In genomic region chr1:167820684-167821355, GRCh38 we compare ENCODE assay signal across 1 cellular context.
TF ChIP-seq lines count a peak whose summit lies in the region.

No MANE protein-coding gene starts in this region.

TF ChIP-seq in K562, 482 proteins besides CTCF, POLR2A, EP300 and RAD21 (continued from another document and continues in another):
- no peak; the same call in 1 of the 2 replicates for TF ChIP-seq CREB3L1 (IDR thresholded peaks at IDR 0.05; ENCODE audit: borderline replicate concordance, low read depth)
- 0 out of 2 replicates have a peak, but pooled peaks have one; percentile 30 for TF ChIP-seq JUND (IDR thresholded peaks at IDR 0.05; ENCODE audit: borderline replicate concordance, low read depth, low read length)
- TF ChIP-seq JUND (tag; IDR thresholded peaks at IDR 0.05; ENCODE audit: borderline replicate concordance, low read depth, low read length): no peak; the same call in 2 of the 3 replicates
- TF ChIP-seq CHD7 (IDR thresholded peaks at IDR 0.05; ENCODE audit: low read depth, low read length): no peak
- no peak for TF ChIP-seq POLR3A (IDR thresholded peaks at IDR 0.05; ENCODE audit: borderline replicate concordance, extremely low read depth, insufficient read depth, insufficient read length)
- no peak for TF ChIP-seq THAP12 (CRISPR knock-in tag; IDR thresholded peaks at IDR 0.05)
- TF ChIP-seq CGGBP1 (CRISPR knock-in tag; IDR thresholded peaks at IDR 0.05): no peak
- peak in 1 of 2 experiments; percentile 55; a peak in 1 of 4 replicates for TF ChIP-seq NONO (IDR thresholded peaks at IDR 0.05; ENCODE audit: low read depth in 2 of 2, low read length in 1 of 2)
- peak; percentile 15; the same call in 1 of the 2 replicates for TF ChIP-seq GTF2A2 (tag; IDR thresholded peaks at IDR 0.05)
- TF ChIP-seq KDM1A (IDR thresholded peaks at IDR 0.05): no peak
- no peak for TF ChIP-seq ZNF280B (CRISPR knock-in tag; IDR thresholded peaks at IDR 0.05)
- TF ChIP-seq HEY1 (CRISPR knock-in tag; IDR thresholded peaks at IDR 0.05; ENCODE audit: borderline replicate concordance): no peak
- TF ChIP-seq SMC3 (conservative IDR thresholded peaks at IDR 0.05; ENCODE audit: insufficient read depth, low read depth, low read length): no peak
- TF ChIP-seq RNF219 (CRISPR knock-in tag; IDR thresholded peaks at IDR 0.05): no peak
- no peak for TF ChIP-seq CHCHD3 (CRISPR knock-in tag; IDR thresholded peaks at IDR 0.05)
- TF ChIP-seq POLR2H (tag; IDR thresholded peaks at IDR 0.05; ENCODE audit: low read depth): no peak
- TF ChIP-seq CBX1 (IDR thresholded peaks at IDR 0.05; ENCODE audit: low read depth): no peak
- TF ChIP-seq E4F1 (CRISPR knock-in tag; IDR thresholded peaks at IDR 0.05; ENCODE audit: borderline replicate concordance): no peak
- no peak for TF ChIP-seq RBM25 (IDR thresholded peaks at IDR 0.05; ENCODE audit: low read depth, low read length, severe bottlenecking)
- no peak for TF ChIP-seq BCLAF1 (IDR thresholded peaks at IDR 0.05; ENCODE audit: borderline replicate concordance in 1 of 2, control insufficient read depth in 1 of 2, low read depth in 2 of 2, low read length in 1 of 2)
- no peak for TF ChIP-seq PHF20 (IDR thresholded peaks at IDR 0.05; ENCODE audit: partially characterized antibody)
- no peak for TF ChIP-seq ZNF445 (CRISPR knock-in tag; IDR thresholded peaks at IDR 0.05; ENCODE audit: low read depth)
- TF ChIP-seq PML (IDR thresholded peaks at IDR 0.05; ENCODE audit: low read length): no peak
- no peak for TF ChIP-seq SLC30A9 (CRISPR knock-in tag; IDR thresholded peaks at IDR 0.05)
- no peak; the same call in 1 of the 2 replicates for TF ChIP-seq GABPA (tag; conservative IDR thresholded peaks at IDR 0.05; ENCODE audit: low read depth)
- TF ChIP-seq ZNF124 (CRISPR knock-in tag; IDR thresholded peaks at IDR 0.05): no peak
- TF ChIP-seq TEAD2 (tag; IDR thresholded peaks at IDR 0.05): no peak
